ENCODE assay signal across 12 cellular contexts in the genomic region with DNA sequence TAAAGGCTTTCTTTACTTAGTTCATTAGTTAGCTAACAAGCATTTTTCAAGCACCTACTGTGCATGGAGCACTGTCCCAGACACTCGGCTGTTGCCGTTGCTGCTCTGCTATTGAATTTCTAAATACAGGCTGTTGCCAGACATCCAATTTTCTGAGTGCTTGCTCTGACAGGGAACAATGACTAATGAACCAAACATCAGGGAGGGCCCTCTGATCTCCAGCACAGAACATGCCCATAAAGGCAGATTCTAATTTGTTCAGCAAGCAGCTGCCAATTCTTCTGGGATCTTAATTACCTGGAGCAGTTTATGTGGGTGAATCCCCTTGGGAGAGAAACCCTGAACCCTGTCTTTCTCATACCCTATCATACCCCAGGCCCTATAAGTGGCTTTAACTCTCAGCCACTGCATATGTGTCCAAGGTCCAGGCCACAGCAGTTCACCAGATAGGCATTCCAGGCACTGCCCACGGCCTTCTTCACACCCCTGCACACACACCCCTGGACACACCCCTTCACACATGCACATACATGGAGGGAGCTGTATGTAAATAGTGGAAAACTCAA. TPM values are rescaled to one million over a fixed set of nuclear protein-coding genes. Genes with fewer than 3 reads are reported as not detected.
DNase-seq lines count a peak whose midpoint lies in the region; ATAC-seq, FAIRE-seq and TF ChIP-seq lines count a peak whose summit lies in the region.
"Had no signal": no experiment of that assay in that cellular context is flagged by ENCODE, and none has a peak within 500 bp of the region (broad histone marks: within the 10 kb centered on the region; RNA-seq: fewer than 3 reads in every experiment).

No MANE protein-coding gene starts in this region.

- H3K36me3 Mint-ChIP-seq in astrocyte (ENCODE audit: low read depth, unreplicated experiment), result peaks cover 1% of the 10 kb centered on the region
- H3K36me3 Mint-ChIP-seq in activated naive CD8-positive, alpha-beta T cell treated with anti-CD3 and anti-CD28 coated beads, Interleukin-2, amount 50 U/mL, for 24 hours (ENCODE audit: low read depth), result no peaks in the 10 kb centered on the region
- H3K36me3 Mint-ChIP-seq: stimulated activated memory B cell treated with anti-CD40 and anti-IgM and Interleukin-4, amounts not matched to agents 10 μg/mL and 1 μg/mL and 100 μg/mL, for 72 hours had no signal

- H3K27ac Mint-ChIP-seq in astrocyte (ENCODE audit: unreplicated experiment), result peak overlapping the region; percentile 75
- H3K27ac Mint-ChIP-seq in activated naive CD8-positive, alpha-beta T cell treated with anti-CD3 and anti-CD28 coated beads, Interleukin-2, amount 50 U/mL, for 24 hours, result no peak overlapping the region
- H3K27ac Mint-ChIP-seq: memory B cell; stimulated activated memory B cell treated with anti-CD40 and anti-IgM and Interleukin-4, amounts not matched to agents 10 μg/mL and 1 μg/mL and 100 μg/mL, for 72 hours had no signal

- H3K4me3 Mint-ChIP-seq in astrocyte (ENCODE audit: unreplicated experiment), result peak overlapping the region; percentile 46
- H3K4me3 Mint-ChIP-seq in activated naive CD8-positive, alpha-beta T cell treated with anti-CD3 and anti-CD28 coated beads, Interleukin-2, amount 50 U/mL, for 24 hours, result no peak overlapping the region
- H3K4me3 Mint-ChIP-seq: memory B cell; stimulated activated memory B cell treated with anti-CD40 and anti-IgM and Interleukin-4, amounts not matched to agents 10 μg/mL and 1 μg/mL and 100 μg/mL, for 72 hours had no signal

- peak overlapping the region; percentile 30 for H3K4me2 ChIP-seq in astrocyte (ENCODE audit: low read length)

- H2AFZ ChIP-seq in astrocyte (ENCODE audit: low read depth, low read length), result no peak overlapping the region

- H3K4me1 ChIP-seq in astrocyte (ENCODE audit: insufficient read depth, low read length), result peaks cover 8% of the 10 kb centered on the region
- peaks cover 8% of the 10 kb centered on the region for H3K4me1 ChIP-seq in effector memory CD4-positive, alpha-beta T cell (ENCODE audit: control insufficient read depth, insufficient read depth, low read length, poor library complexity, severe bottlenecking)

- H3K27ac ChIP-seq in astrocyte (ENCODE audit: low read depth, low read length) (no peak overlapping the region), layer of hippocampus (ENCODE audit: low read depth, low read length) (peak overlapping the region; percentile 73)
- no peak overlapping the region for H3K27ac ChIP-seq in effector memory CD4-positive, alpha-beta T cell (ENCODE audit: insufficient read depth, low read length, poor library complexity, severe bottlenecking)

- no peaks in the 10 kb centered on the region for H3K9me3 ChIP-seq in astrocyte (ENCODE audit: insufficient read depth, low read depth, low read length)
- H3K9me3 ChIP-seq in effector memory CD4-positive, alpha-beta T cell (ENCODE audit: control insufficient read depth, low read length), result no peaks in the 10 kb centered on the region

- no peaks in the 10 kb centered on the region for H3K36me3 ChIP-seq in astrocyte (ENCODE audit: insufficient read depth, low read length)
- H3K36me3 ChIP-seq in effector memory CD4-positive, alpha-beta T cell (ENCODE audit: control insufficient read depth, insufficient read depth, low read length), result no peaks in the 10 kb centered on the region

- H3K27me3 ChIP-seq in astrocyte (ENCODE audit: insufficient read depth, low read length) (no peaks in the 10 kb centered on the region), layer of hippocampus (ENCODE audit: control insufficient read depth, insufficient read depth, low read length) (no peaks in the 10 kb centered on the region)
- no peaks in the 10 kb centered on the region for H3K27me3 ChIP-seq in effector memory CD4-positive, alpha-beta T cell (replicated peaks; ENCODE audit: control insufficient read depth, insufficient read depth, low read length, poor library complexity, severe bottlenecking)

- DNase-seq in DMS53 (lab: John Stamatoyannopoulos, UW) (peak; percentile 3), DMS53 treated with DMSO at 0.1 percent for 48 hours (lab: John Stamatoyannopoulos, UW; ENCODE audit: unreplicated experiment) (no peak), astrocyte (ENCODE audit: low read depth) (peak; percentile 46), urothelium cell line (ENCODE audit: low spot score) (peak; percentile 29)
- no peak for DNase-seq in effector memory CD4-positive, alpha-beta T cell
- no peak for DNase-seq in activated naive CD8-positive, alpha-beta T cell treated with anti-CD3 and anti-CD28 coated beads, Interleukin-2, amount 50 U/mL, for 24 hours
- DNase-seq: activated T-cell treated with anti-CD3 and anti-CD28 coated beads, Interleukin-2, amount 50 U/mL, for 1 hour had no signal

- H3K4me3 ChIP-seq in astrocyte (ENCODE audit: insufficient read depth, low read depth, low read length), result no peak overlapping the region
- no peak overlapping the region for H3K4me3 ChIP-seq in effector memory CD4-positive, alpha-beta T cell (ENCODE audit: insufficient read depth, low read depth, low read length, poor library complexity, severe bottlenecking)

- H3K9ac ChIP-seq in astrocyte (ENCODE audit: low read length), result no peak overlapping the region

- ATAC-seq in HG02840 (IDR thresholded peaks at IDR 0.05; ENCODE audit: low FRiP score, unreplicated experiment), result no peak
- no peak for ATAC-seq in activated naive CD8-positive, alpha-beta T cell treated with anti-CD3 and anti-CD28 coated beads, Interleukin-2, amount 50 U/mL, for 24 hours
- ATAC-seq: stimulated activated memory B cell treated with anti-CD40 and anti-IgM and Interleukin-4, amounts not matched to agents 10 μg/mL and 1 μg/mL and 100 μg/mL, for 72 hours had no signal

- peaks cover 2% of the 10 kb centered on the region for H3K27me3 Mint-ChIP-seq in astrocyte (ENCODE audit: low read depth, unreplicated experiment)
- no peaks in the 10 kb centered on the region for H3K27me3 Mint-ChIP-seq in activated naive CD8-positive, alpha-beta T cell treated with anti-CD3 and anti-CD28 coated beads, Interleukin-2, amount 50 U/mL, for 24 hours
- H3K27me3 Mint-ChIP-seq: memory B cell; stimulated activated memory B cell treated with anti-CD40 and anti-IgM and Interleukin-4, amounts not matched to agents 10 μg/mL and 1 μg/mL and 100 μg/mL, for 72 hours had no signal

- H4K20me1 ChIP-seq in astrocyte (ENCODE audit: insufficient read depth, low read length), result no peaks in the 10 kb centered on the region

- no peak for TF ChIP-seq CTCF in astrocyte (IDR thresholded peaks at IDR 0.05; ENCODE audit: insufficient read depth, low read depth, low read length)

- H3K4me1 Mint-ChIP-seq in astrocyte (ENCODE audit: low read depth, unreplicated experiment), result peaks cover 19% of the 10 kb centered on the region
- peaks cover 2% of the 10 kb centered on the region for H3K4me1 Mint-ChIP-seq in activated naive CD8-positive, alpha-beta T cell treated with anti-CD3 and anti-CD28 coated beads, Interleukin-2, amount 50 U/mL, for 24 hours

- FAIRE-seq in astrocyte (lab: Jason Lieb, UNC) (peak; percentile 98), urothelium cell line (lab: Jason Lieb, UNC) (no peak)
- FAIRE-seq: A204.1 had no signal

- no peaks in the 10 kb centered on the region for H3K79me2 ChIP-seq in astrocyte (ENCODE audit: insufficient read depth, low read length)

- H3K9me3 Mint-ChIP-seq in astrocyte (ENCODE audit: unreplicated experiment), result no peaks in the 10 kb centered on the region
- no peaks in the 10 kb centered on the region for H3K9me3 Mint-ChIP-seq in activated naive CD8-positive, alpha-beta T cell treated with anti-CD3 and anti-CD28 coated beads, Interleukin-2, amount 50 U/mL, for 24 hours
- H3K9me3 Mint-ChIP-seq: memory B cell; stimulated activated memory B cell treated with anti-CD40 and anti-IgM and Interleukin-4, amounts not matched to agents 10 μg/mL and 1 μg/mL and 100 μg/mL, for 72 hours had no signal

RNA-seq across cellular contexts. Expression of a gene that starts 27.9 kb away (rescaled TPM):
- total RNA-seq in astrocyte, result 30.7 and 35.4 TPM in 2 replicates

RNA-seq across cellular contexts. Expression of a gene that starts 29.9 kb away (rescaled TPM):
- not detected in 2 replicates for total RNA-seq in astrocyte

Comparison
In these comparisons a context has a peak if more than half of its experiments do, and no peak if none do; other contexts are left out.
1. DNase-seq: peak in DMS53 (single experiment), astrocyte (single experiment) and urothelium cell line (single experiment); none in DMS53 treated with DMSO at 0.1 percent for 48 hours (single experiment), effector memory CD4-positive, alpha-beta T cell (0 of 3) and activated naive CD8-positive, alpha-beta T cell treated with anti-CD3 and anti-CD28 coated beads, Interleukin-2, amount 50 U/mL, for 24 hours (single experiment).